Comparison of ENCODE assay signal across 12 cellular contexts in the genomic region with DNA sequence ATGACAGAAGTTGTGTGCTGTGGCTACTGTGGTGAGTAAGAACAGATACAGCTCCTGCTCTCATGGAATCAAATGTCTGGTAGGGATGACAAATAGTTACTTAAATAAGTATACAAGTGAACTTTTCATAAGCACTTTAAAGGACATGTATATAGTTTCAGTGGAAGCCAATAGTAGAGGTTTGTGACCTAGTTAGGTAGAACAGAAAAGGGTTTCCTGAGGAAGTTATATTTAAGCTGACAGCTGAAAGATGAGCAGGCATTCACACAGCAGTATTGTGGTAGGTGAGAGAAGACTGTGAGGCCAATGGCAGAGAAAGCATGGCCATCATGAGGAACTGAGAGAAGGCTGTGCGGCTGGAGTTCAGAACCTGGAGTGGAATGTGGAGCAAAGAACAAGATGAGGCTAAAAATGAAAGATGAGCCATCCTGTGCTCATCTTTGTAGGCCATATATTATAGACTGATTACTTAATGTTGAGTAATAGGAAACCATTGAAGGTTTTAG. TPM values are rescaled to one million over a fixed set of nuclear protein-coding genes. Genes with fewer than 3 reads are reported as not detected.
A peak's percentile ranks its signal among the peaks of the same experiment; 100 is the strongest.
DNase-seq lines count a peak whose midpoint lies in the region; ATAC-seq, FAIRE-seq and TF ChIP-seq lines count a peak whose summit lies in the region.
"Had no signal": no experiment of that assay in that cellular context is flagged by ENCODE, and none has a peak within 500 bp of the region (broad histone marks: within the 10 kb centered on the region; RNA-seq: fewer than 3 reads in every experiment).

No MANE protein-coding gene starts in this region.

- no peaks in the 10 kb centered on the region for H3K9me3 Mint-ChIP-seq in activated T-helper 17 cell treated with anti-CD3 and anti-CD28 coated beads, Interleukin-2, amount 50 U/mL, for 72 hours

- DNase-seq in GM03348 (ENCODE audit: low spot score) (peak; percentile 6), LoVo (ENCODE audit: low spot score) (no peak), DMS 273 (lab: John Stamatoyannopoulos, UW; ENCODE audit: unreplicated experiment) (no peak), urothelium cell line (ENCODE audit: low spot score) (no peak), colonic mucosa (no peak)
- DNase-seq: activated CD4-positive, alpha-beta T cell treated with anti-CD3 and anti-CD28 coated beads, Interleukin-2, amount 10 ng/mL, durations not matched to agents 7 days and 5 days; Calu3; KG1 had no signal

- peak overlapping the region; percentile 85 for H3K27ac Mint-ChIP-seq in activated T-helper 17 cell treated with anti-CD3 and anti-CD28 coated beads, Interleukin-2, amount 50 U/mL, for 72 hours
- H3K27ac Mint-ChIP-seq: activated CD4-positive, alpha-beta T cell treated with anti-CD3 and anti-CD28 coated beads, Interleukin-2, amount 10 ng/mL, durations not matched to agents 7 days and 5 days had no signal

- no peak for FAIRE-seq in urothelium cell line (lab: Jason Lieb, UNC)
- FAIRE-seq: endometrium had no signal

- no peaks in the 10 kb centered on the region for H3K36me3 Mint-ChIP-seq in activated T-helper 17 cell treated with anti-CD3 and anti-CD28 coated beads, Interleukin-2, amount 50 U/mL, for 72 hours (ENCODE audit: low read depth)

- H3K4me3 Mint-ChIP-seq in activated T-helper 17 cell treated with anti-CD3 and anti-CD28 coated beads, Interleukin-2, amount 50 U/mL, for 72 hours: peak overlapping the region; percentile 27
- H3K4me3 Mint-ChIP-seq: activated CD4-positive, alpha-beta T cell treated with anti-CD3 and anti-CD28 coated beads, Interleukin-2, amount 10 ng/mL, durations not matched to agents 7 days and 5 days had no signal

- TF ChIP-seq CTCF in colonic mucosa (IDR thresholded peaks at IDR 0.05): no peak

- H3K27me3 ChIP-seq in colonic mucosa: no peaks in the 10 kb centered on the region

- H3K4me3 ChIP-seq in colonic mucosa: no peak overlapping the region

- no peaks in the 10 kb centered on the region for H3K36me3 ChIP-seq in colonic mucosa

- ATAC-seq in GM19463 (IDR thresholded peaks at IDR 0.05; ENCODE audit: unreplicated experiment) (peak; percentile 93), HG03139 (IDR thresholded peaks at IDR 0.05; ENCODE audit: unreplicated experiment) (peak; percentile 88)
- ATAC-seq in activated T-helper 17 cell treated with anti-CD3 and anti-CD28 coated beads, Interleukin-2, amount 50 U/mL, for 72 hours (replicated peaks): peak; percentile 92

- no peak overlapping the region for H3K27ac ChIP-seq in colonic mucosa

- no peaks in the 10 kb centered on the region for H3K9me3 ChIP-seq in colonic mucosa

- H3K4me1 Mint-ChIP-seq in activated T-helper 17 cell treated with anti-CD3 and anti-CD28 coated beads, Interleukin-2, amount 50 U/mL, for 72 hours: peaks cover 21% of the 10 kb centered on the region

- intact Hi-C loops in colonic mucosa (cut with DNase I): no loop called here

- H3K27me3 Mint-ChIP-seq in activated T-helper 17 cell treated with anti-CD3 and anti-CD28 coated beads, Interleukin-2, amount 50 U/mL, for 72 hours: no peaks in the 10 kb centered on the region
- H3K27me3 Mint-ChIP-seq: activated CD4-positive, alpha-beta T cell treated with anti-CD3 and anti-CD28 coated beads, Interleukin-2, amount 10 ng/mL, durations not matched to agents 7 days and 5 days had no signal

- no peaks in the 10 kb centered on the region for H3K4me1 ChIP-seq in colonic mucosa

- no peak overlapping the region for H3K9ac ChIP-seq in colonic mucosa (ENCODE audit: low read depth in 2 of 2, low read length in 2 of 2)

RNA-seq across cellular contexts. Expression of a gene that starts 15.4 kb away (rescaled TPM):
- total RNA-seq in activated T-helper 17 cell treated with anti-CD3 and anti-CD28 coated beads, Interleukin-2, amount 50 U/mL, for 72 hours: 1 to 10 TPM; 6.4 to 7.4 TPM
- total RNA-seq in colonic mucosa: 10 to 100 TPM; 16.4 to 17.6 TPM
